In genomic region chr6:51842487-51843469, GRCh38 we compare ENCODE assay signal across 1 cellular context.
TF ChIP-seq lines count a peak whose summit lies in the region.

No MANE protein-coding gene starts in this region.

TF ChIP-seq in K562, 482 proteins besides CTCF, POLR2A, EP300 and RAD21 (continued from another document):
- TF ChIP-seq, protein P1, sequence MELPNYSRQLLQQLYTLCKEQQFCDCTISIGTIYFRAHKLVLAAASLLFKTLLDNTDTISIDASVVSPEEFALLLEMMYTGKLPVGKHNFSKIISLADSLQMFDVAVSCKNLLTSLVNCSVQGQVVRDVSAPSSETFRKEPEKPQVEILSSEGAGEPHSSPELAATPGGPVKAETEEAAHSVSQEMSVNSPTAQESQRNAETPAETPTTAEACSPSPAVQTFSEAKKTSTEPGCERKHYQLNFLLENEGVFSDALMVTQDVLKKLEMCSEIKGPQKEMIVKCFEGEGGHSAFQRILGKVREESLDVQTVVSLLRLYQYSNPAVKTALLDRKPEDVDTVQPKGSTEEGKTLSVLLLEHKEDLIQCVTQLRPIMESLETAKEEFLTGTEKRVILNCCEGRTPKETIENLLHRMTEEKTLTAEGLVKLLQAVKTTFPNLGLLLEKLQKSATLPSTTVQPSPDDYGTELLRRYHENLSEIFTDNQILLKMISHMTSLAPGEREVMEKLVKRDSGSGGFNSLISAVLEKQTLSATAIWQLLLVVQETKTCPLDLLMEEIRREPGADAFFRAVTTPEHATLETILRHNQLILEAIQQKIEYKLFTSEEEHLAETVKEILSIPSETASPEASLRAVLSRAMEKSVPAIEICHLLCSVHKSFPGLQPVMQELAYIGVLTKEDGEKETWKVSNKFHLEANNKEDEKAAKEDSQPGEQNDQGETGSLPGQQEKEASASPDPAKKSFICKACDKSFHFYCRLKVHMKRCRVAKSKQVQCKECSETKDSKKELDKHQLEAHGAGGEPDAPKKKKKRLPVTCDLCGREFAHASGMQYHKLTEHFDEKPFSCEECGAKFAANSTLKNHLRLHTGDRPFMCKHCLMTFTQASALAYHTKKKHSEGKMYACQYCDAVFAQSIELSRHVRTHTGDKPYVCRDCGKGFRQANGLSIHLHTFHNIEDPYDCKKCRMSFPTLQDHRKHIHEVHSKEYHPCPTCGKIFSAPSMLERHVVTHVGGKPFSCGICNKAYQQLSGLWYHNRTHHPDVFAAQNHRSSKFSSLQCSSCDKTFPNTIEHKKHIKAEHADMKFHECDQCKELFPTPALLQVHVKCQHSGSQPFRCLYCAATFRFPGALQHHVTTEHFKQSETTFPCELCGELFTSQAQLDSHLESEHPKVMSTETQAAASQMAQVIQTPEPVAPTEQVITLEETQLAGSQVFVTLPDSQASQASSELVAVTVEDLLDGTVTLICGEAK (IDR thresholded peaks at IDR 0.05): no peak
- TF ChIP-seq, protein P1 (CRISPR knock-in tag; IDR thresholded peaks at IDR 0.05): no peak
